Comparison of ENCODE assay signal across 11 cellular contexts in the genomic region with DNA sequence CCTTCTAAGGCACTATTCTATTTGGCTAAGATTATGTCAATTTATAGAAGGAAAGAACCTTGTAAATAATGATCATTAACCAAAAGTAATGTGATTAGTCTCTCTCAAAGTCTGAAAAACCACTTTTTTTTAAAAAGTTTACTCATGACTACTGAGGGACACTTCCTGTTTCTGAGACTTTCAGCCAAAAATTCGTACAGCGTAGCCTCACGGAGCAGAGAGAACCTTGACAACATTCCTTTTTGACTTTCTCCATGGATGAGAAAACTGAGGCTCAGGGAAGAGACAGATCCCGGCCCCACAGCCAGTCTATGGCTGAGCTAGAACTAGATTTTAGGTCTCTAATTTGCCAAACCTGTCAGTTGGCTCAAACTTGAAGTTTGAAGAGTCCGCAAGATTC.
DNase-seq lines count a peak whose midpoint lies in the region; ATAC-seq and TF ChIP-seq lines count a peak whose summit lies in the region.
"Had no signal": no experiment of that assay in that cellular context is flagged by ENCODE, and none has a peak within 500 bp of the region (broad histone marks: within the 10 kb centered on the region; RNA-seq: fewer than 3 reads in every experiment).

No MANE protein-coding gene starts in this region.

- peak overlapping the region; percentile 23 for H3K4me3 ChIP-seq in OCI-LY7 (ENCODE audit: low read depth, low read length, poor library complexity, severe bottlenecking)

- H3K79me2 ChIP-seq in OCI-LY7 (ENCODE audit: insufficient read depth, low read depth, low read length), result no peaks in the 10 kb centered on the region

- H4K20me1 ChIP-seq in OCI-LY7 (ENCODE audit: insufficient read depth, low read length), result no peaks in the 10 kb centered on the region

- POLR2A ChIA-PET in OCI-LY7 (lab: Charles Lee), result interaction anchor here (1.2 to 7.6 kb wide), 4 partner anchors 11 to 368 kb away, joined by 3 to 101 read pairs (median 34); no protein-coding TSS in a partner anchor

- H3K9me3 ChIP-seq in OCI-LY7 (ENCODE audit: low read length), result no peaks in the 10 kb centered on the region

- no peaks in the 10 kb centered on the region for H3K36me3 ChIP-seq in OCI-LY7 (ENCODE audit: insufficient read depth, low read length)

- no peak overlapping the region for H3K4me3 Mint-ChIP-seq in stimulated activated memory B cell treated with anti-CD40 and anti-IgM and Interleukin-4, amounts not matched to agents 10 μg/mL and 1 μg/mL and 100 μg/mL, for 72 hours

- no peak for TF ChIP-seq CTCF in OCI-LY7 (conservative IDR thresholded peaks at IDR 0.05; ENCODE audit: low read length)

- peak; percentile 58 for DNase-seq in activated CD8-positive, alpha-beta memory T cell treated with anti-CD3 and anti-CD28 coated beads for 24 hours
- DNase-seq in activated CD8-positive, alpha-beta memory T cell treated with anti-CD3 and anti-CD28 coated beads, Interleukin-2, amount 50 U/mL, for 48 hours, result no peak
- no peak for DNase-seq in OCI-LY7 (ENCODE audit: low spot score)
- peak; percentile 12 for DNase-seq in dermis blood vessel endothelial cell
- DNase-seq in OCI-M1 (lab: John Stamatoyannopoulos, UW), result no peak
- DNase-seq: aorta, NCI-H2107 had no signal

- H3K4me1 Mint-ChIP-seq in stimulated activated memory B cell treated with anti-CD40 and anti-IgM and Interleukin-4, amounts not matched to agents 10 μg/mL and 1 μg/mL and 100 μg/mL, for 72 hours, result peaks cover 92% of the 10 kb centered on the region

- H3K9me2 ChIP-seq in OCI-LY7 (ENCODE audit: insufficient read depth, low read length), result no peaks in the 10 kb centered on the region

- CTCF ChIA-PET in OCI-LY7 (lab: Charles Lee; ENCODE audit: unreplicated experiment), result no interaction called here

- peak overlapping the region; percentile 86 for H3K27ac Mint-ChIP-seq in stimulated activated memory B cell treated with anti-CD40 and anti-IgM and Interleukin-4, amounts not matched to agents 10 μg/mL and 1 μg/mL and 100 μg/mL, for 72 hours

- peaks cover 6% of the 10 kb centered on the region for H3K36me3 Mint-ChIP-seq in stimulated activated memory B cell treated with anti-CD40 and anti-IgM and Interleukin-4, amounts not matched to agents 10 μg/mL and 1 μg/mL and 100 μg/mL, for 72 hours

- H3K27ac ChIP-seq in OCI-LY7 (ENCODE audit: low read depth, low read length, poor library complexity, severe bottlenecking), result peak overlapping the region; percentile 49
- H3K27ac ChIP-seq: RWPE1 had no signal

- H3K4me1 ChIP-seq in OCI-LY7 (ENCODE audit: insufficient read depth, low read length, poor library complexity, severe bottlenecking), result peaks cover 100% of the 10 kb centered on the region

- H3K27me3 Mint-ChIP-seq in stimulated activated memory B cell treated with anti-CD40 and anti-IgM and Interleukin-4, amounts not matched to agents 10 μg/mL and 1 μg/mL and 100 μg/mL, for 72 hours, result no peaks in the 10 kb centered on the region

- BruUV-seq in OCI-LY7 (replicated peaks; lab: Mats Ljungman, UMichigan), result no TSS peak

- peak overlapping the region; percentile 59 for H3K4me2 ChIP-seq in OCI-LY7 (ENCODE audit: low read length)

- intact Hi-C loops in OCI-LY7 (cut with micrococcal nuclease; ENCODE audit: unreplicated experiment), result no loop called here

- peak overlapping the region; percentile 91; the same call in 1 of the 2 replicates for H2AFZ ChIP-seq in OCI-LY7 (ENCODE audit: low read length)

- no peaks in the 10 kb centered on the region for H3K9me3 Mint-ChIP-seq in stimulated activated memory B cell treated with anti-CD40 and anti-IgM and Interleukin-4, amounts not matched to agents 10 μg/mL and 1 μg/mL and 100 μg/mL, for 72 hours

- peak; percentile 45 for ATAC-seq in stimulated activated memory B cell treated with anti-CD40 and anti-IgM and Interleukin-4, amounts not matched to agents 10 μg/mL and 1 μg/mL and 100 μg/mL, for 72 hours
- ATAC-seq in HG02588 (IDR thresholded peaks at IDR 0.05; ENCODE audit: unreplicated experiment) (no peak), HG03196 (IDR thresholded peaks at IDR 0.05; ENCODE audit: unreplicated experiment) (no peak)

Comparison
In these comparisons a context has a peak if more than half of its experiments do, and no peak if none do; other contexts are left out.
1. DNase-seq: peak in activated CD8-positive, alpha-beta memory T cell treated with anti-CD3 and anti-CD28 coated beads for 24 hours (single experiment) and dermis blood vessel endothelial cell (single experiment); none in activated CD8-positive, alpha-beta memory T cell treated with anti-CD3 and anti-CD28 coated beads, Interleukin-2, amount 50 U/mL, for 48 hours (single experiment), OCI-LY7 (single experiment) and OCI-M1 (single experiment).